Comparison of ENCODE assay signal across 8 cellular contexts in the genomic region with DNA sequence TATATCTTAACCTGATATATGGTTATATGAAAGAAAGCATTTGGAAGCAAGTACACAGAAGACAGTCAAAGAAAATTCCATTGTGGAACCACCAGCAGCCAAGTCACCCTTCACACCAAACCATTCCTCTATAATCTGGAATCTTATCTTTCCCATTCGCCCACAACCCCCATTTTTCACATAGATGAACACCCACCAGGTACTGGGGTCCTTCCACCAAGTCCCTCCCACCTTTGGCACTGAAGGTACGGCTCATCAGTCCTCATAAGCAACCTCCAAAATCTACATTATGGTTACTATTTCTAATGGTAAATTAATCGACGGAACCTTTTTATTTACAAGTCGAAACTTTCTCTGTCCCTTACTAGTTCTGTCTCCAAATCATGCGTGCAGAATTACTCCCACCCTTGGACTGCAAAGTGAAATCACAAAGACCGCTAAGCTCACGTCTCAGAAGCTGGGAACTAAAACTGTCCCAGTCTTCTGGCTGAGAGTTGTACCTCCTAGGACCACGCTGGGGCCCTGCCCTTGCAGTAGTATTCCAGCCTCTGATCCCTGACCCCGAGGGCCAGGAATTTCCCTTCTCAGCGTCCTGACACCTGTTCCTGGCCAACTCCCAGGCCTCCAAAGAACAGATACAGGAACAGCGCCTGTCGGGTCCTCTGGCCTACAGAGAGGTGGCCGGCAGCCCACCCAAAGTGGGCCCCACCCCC. TPM values are rescaled to one million over a fixed set of nuclear protein-coding genes. Genes with fewer than 3 reads are reported as not detected.
DNase-seq lines count a peak whose midpoint lies in the region; ATAC-seq and TF ChIP-seq lines count a peak whose summit lies in the region.

No MANE protein-coding gene starts in this region.

- H3K4me1 ChIP-seq in DND-41 (ENCODE audit: insufficient read depth, low read length) (peaks cover 50% of the 10 kb centered on the region), gastroesophageal sphincter (peaks cover 0 to 21% (median 11%) of the 10 kb centered on the region in 3 donors), osteoblast (ENCODE audit: insufficient read depth, low read length) (peaks cover 21% of the 10 kb centered on the region)

- WGBS in gastroesophageal sphincter (ENCODE audit: low coverage in 1 of 2), 2 donors: 40 to 49% methylated on average over 4 to 8 of the region's 14 CpGs

- peak overlapping the region; percentile 67 for H3K27ac ChIP-seq in DND-41 (ENCODE audit: low read length)
- peak overlapping the region; percentile 76 for H3K27ac ChIP-seq in HL-60 (replicated peaks)
- H3K27ac ChIP-seq in WERI-Rb-1: peak overlapping the region; percentile 90
- H3K27ac ChIP-seq in gastroesophageal sphincter: peak overlapping the region; percentile 52 to 89 (median 86)
- peak overlapping the region; percentile 64 for H3K27ac ChIP-seq in osteoblast (ENCODE audit: low read depth, low read length)

- TF ChIP-seq EP300 in gastroesophageal sphincter (IDR thresholded peaks at IDR 0.05): no peak

- TF ChIP-seq CTCF in DND-41 (IDR thresholded peaks at IDR 0.05; ENCODE audit: borderline replicate concordance, extremely low read depth, low read length, poor library complexity, severe bottlenecking) (no peak), HL-60 (IDR thresholded peaks at IDR 0.05; ENCODE audit: insufficient read depth, low read length) (no peak), WERI-Rb-1 (IDR thresholded peaks at IDR 0.05; ENCODE audit: low read depth, low read length) (no peak), gastroesophageal sphincter (IDR thresholded peaks at IDR 0.05) (no peak), osteoblast (IDR thresholded peaks at IDR 0.05; ENCODE audit: extremely low read depth, low read depth, low read length) (no peak)

- H3K27me3 ChIP-seq in DND-41 (ENCODE audit: insufficient read depth, low read length, poor library complexity): no peaks in the 10 kb centered on the region
- no peaks in the 10 kb centered on the region for H3K27me3 ChIP-seq in HL-60 (ENCODE audit: insufficient read depth, poor library complexity, severe bottlenecking)
- H3K27me3 ChIP-seq in WERI-Rb-1 (ENCODE audit: insufficient read depth, low read depth, severe bottlenecking): no peaks in the 10 kb centered on the region
- no peaks in the 10 kb centered on the region for H3K27me3 ChIP-seq in gastroesophageal sphincter
- H3K27me3 ChIP-seq in osteoblast (ENCODE audit: insufficient read depth, low read length): no peaks in the 10 kb centered on the region

- H2AFZ ChIP-seq in DND-41 (ENCODE audit: low read depth, low read length) (peak overlapping the region; percentile 70), osteoblast (ENCODE audit: low read length) (peak overlapping the region; percentile 82)

- H3K4me2 ChIP-seq in DND-41 (ENCODE audit: insufficient read depth, low read length) (peak overlapping the region; percentile 85), osteoblast (ENCODE audit: insufficient read depth, low read length) (peak overlapping the region; percentile 86)

- H3K4me3 ChIP-seq in DND-41 (ENCODE audit: low read depth in 1 of 2, low read length in 2 of 2) (peak overlapping the region; percentile 64 to 82), HL-60 (replicated peaks; ENCODE audit: insufficient read depth, low read length) (peak overlapping the region; percentile 94), WERI-Rb-1 (ENCODE audit: low read depth, low read length) (peak overlapping the region; percentile 97), gastroesophageal sphincter (peak overlapping the region; percentile 74 to 77), osteoblast (ENCODE audit: insufficient read depth, low read length) (peak overlapping the region; percentile 96)

- ATAC-seq in DND-41 (ENCODE audit: insufficient read depth, low read depth) (peak; percentile 6; the same call in 2 of the 3 replicates), GM21360 (IDR thresholded peaks at IDR 0.05; ENCODE audit: unreplicated experiment) (peak; percentile 3), gastroesophageal sphincter (no peak)

- H3K79me2 ChIP-seq in DND-41 (ENCODE audit: insufficient read depth, low read length) (peaks cover 60% of the 10 kb centered on the region), osteoblast (ENCODE audit: insufficient read depth, low read length) (peaks cover 56% of the 10 kb centered on the region)

- H4K20me1 ChIP-seq in DND-41 (ENCODE audit: insufficient read depth, low read length) (peaks cover 22% of the 10 kb centered on the region; the same call in 1 of the 2 replicates), osteoblast (ENCODE audit: insufficient read depth, low read length) (peaks cover 13% of the 10 kb centered on the region)

- H3K9me3 ChIP-seq in DND-41 (ENCODE audit: insufficient read depth, low read length, severe bottlenecking) (no peaks in the 10 kb centered on the region), WERI-Rb-1 (ENCODE audit: severe bottlenecking) (no peaks in the 10 kb centered on the region), gastroesophageal sphincter (no peaks in the 10 kb centered on the region), osteoblast (ENCODE audit: low read depth, low read length) (no peaks in the 10 kb centered on the region)

- peaks cover 33% of the 10 kb centered on the region for H3K36me3 ChIP-seq in DND-41 (ENCODE audit: insufficient read depth, low read length)
- H3K36me3 ChIP-seq in WERI-Rb-1: peaks cover 38% of the 10 kb centered on the region
- H3K36me3 ChIP-seq in gastroesophageal sphincter: peaks cover 0 to 22% of the 10 kb centered on the region in 2 donors
- H3K36me3 ChIP-seq in osteoblast (ENCODE audit: insufficient read depth, low read length): peaks cover 7% of the 10 kb centered on the region

- DNase-seq in DND-41: peak; percentile 29
- DNase-seq in HL-60 (ENCODE audit: low read depth in 1 of 2, low spot score in 1 of 2): peak in 1 of 2 experiments; percentile 5
- no peak for DNase-seq in WERI-Rb-1
- DNase-seq in osteoblast (ENCODE audit: insufficient read length, low spot score, missing footprints): peak; percentile 80
- no peak for DNase-seq in foreskin melanocyte
- DNase-seq in kidney glomerular epithelial cell (lab: John Stamatoyannopoulos, UW): no peak

- peak overlapping the region; percentile 77 for H3K9ac ChIP-seq in DND-41 (ENCODE audit: low read depth, low read length)

- TF ChIP-seq POLR2A in gastroesophageal sphincter (IDR thresholded peaks at IDR 0.05): no peak

RNA-seq across cellular contexts. Expression of gene OLA1, which starts 0.7 kb away (rescaled TPM):
- total RNA-seq in gastroesophageal sphincter (10 to 100 TPM; 57.1 to 90.4 (median 72.1) TPM), osteoblast (79.3 and 96.1 TPM in 2 replicates)

Comparison
In these comparisons a context has a peak if more than half of its experiments do, and no peak if none do; other contexts are left out.
1. DNase-seq: peak in DND-41 (single experiment) and osteoblast (single experiment); none in WERI-Rb-1 (single experiment), foreskin melanocyte (single experiment) and kidney glomerular epithelial cell (single experiment).
2. Peak in every context shown above with its lines, with median percentiles within 50 percentile points of each other: H3K27ac ChIP-seq and H3K4me3 ChIP-seq.